In genomic region chr6:52803683-52804255, GRCh38 we compare ENCODE assay signal across 11 cellular contexts. TPM values are rescaled to one million over a fixed set of nuclear protein-coding genes. Genes with fewer than 3 reads are reported as not detected.
DNase-seq lines count a peak whose midpoint lies in the region; ATAC-seq and TF ChIP-seq lines count a peak whose summit lies in the region.
"Not testable (repeated sequence)": the region's sequence is repeated elsewhere in the genome, so short reads cannot be mapped to it uniquely, and the experiment has no call there.
"Had no signal": no experiment of that assay in that cellular context is flagged by ENCODE, and none has a peak within 500 bp of the region (broad histone marks: within the 10 kb centered on the region; RNA-seq: fewer than 3 reads in every experiment).

TSS of gene GSTA1 (minus strand) at chr6:52803816. CDS start at chr6:52799267, 4,549 bp downstream.

- not testable (repeated sequence) for H3K9ac ChIP-seq in PC-3 (ENCODE audit: low read length)

- not testable (repeated sequence) for BruUV-seq in PC-3 (replicated peaks; lab: Mats Ljungman, UMichigan)

- H3F3A ChIP-seq in PC-3 (ENCODE audit: low read length, unreplicated experiment) = not testable (repeated sequence)

- 29% methylated on average over 5 of the region's 5 CpGs for whole genome bisulfite sequencing in prostate gland

- not testable (repeated sequence) for H4K20me1 ChIP-seq in PC-3 (ENCODE audit: low read length)

- peak; percentile 21 for DNase-seq in ELF-1 (ENCODE audit: low read depth, low spot score)
- DNase-seq in PC-3 = peak; percentile 28
- not testable (repeated sequence) for DNase-seq in ascending aorta (ENCODE audit: low spot score in 2 of 2); epithelial cell of proximal tubule (ENCODE audit: low read depth); left lobe of liver (ENCODE audit: low spot score); prostate gland (ENCODE audit: low spot score)
- DNase-seq in mucosa of descending colon = peak in 1 of 3 donors; percentile 7

- not testable (repeated sequence) for H3K36me3 ChIP-seq in PC-3 (ENCODE audit: low read depth, low read length); ascending aorta; mucosa of descending colon (ENCODE audit: low read depth); prostate gland

- not testable (repeated sequence) for H3K9me3 ChIP-seq in PC-3 (ENCODE audit: low read length); ascending aorta; mucosa of descending colon; prostate gland

- peak; percentile 48 for TF ChIP-seq CTCF in PC-3 (conservative IDR thresholded peaks at IDR 0.05; ENCODE audit: low read depth, low read length)
- TF ChIP-seq CTCF in ascending aorta (IDR thresholded peaks at IDR 0.05); mucosa of descending colon (IDR thresholded peaks at IDR 0.05); prostate gland (IDR thresholded peaks at IDR 0.05): not testable (repeated sequence)
- TF ChIP-seq CTCF in epithelial cell of proximal tubule (conservative IDR thresholded peaks at IDR 0.05; ENCODE audit: low read depth, low read length) = peak; percentile 28

- POLR2A ChIA-PET in PC-3 (lab: Charles Lee; ENCODE audit: unreplicated experiment) = not testable (repeated sequence)

- H3K4me1 ChIP-seq in PC-3 (ENCODE audit: insufficient read depth, low read length); ascending aorta; mucosa of descending colon (ENCODE audit: low read depth); prostate gland (replicated peaks): not testable (repeated sequence)

- H3K27me3 ChIP-seq in PC-3 (ENCODE audit: low read length); ascending aorta; prostate gland (replicated peaks; ENCODE audit: insufficient read depth): not testable (repeated sequence)

- not testable (repeated sequence) for H3K27ac ChIP-seq in PC-3 (ENCODE audit: low read length); ascending aorta; prostate gland

- TF ChIP-seq POLR2A in prostate gland (IDR thresholded peaks at IDR 0.05) = not testable (repeated sequence)

- peak; percentile 24; the same call in 1 of the 2 replicates for ATAC-seq in PC-3
- ATAC-seq in left lobe of liver = peak; percentile 70
- ATAC-seq in mucosa of descending colon = peak; percentile 65

- H2AFZ ChIP-seq in PC-3 (ENCODE audit: low read length) = not testable (repeated sequence)

- H3K4me3 ChIP-seq in PC-3 (ENCODE audit: low read length); ascending aorta; epithelial cell of proximal tubule (ENCODE audit: low read depth, low read length); mucosa of descending colon; prostate gland: not testable (repeated sequence)

- not testable (repeated sequence) for H3K4me2 ChIP-seq in PC-3 (ENCODE audit: low read length)

- not testable (repeated sequence) for H3K9me2 ChIP-seq in PC-3 (replicated peaks; ENCODE audit: low read length)

- H3K79me2 ChIP-seq in PC-3 (ENCODE audit: low read length) = not testable (repeated sequence)

- intact Hi-C loops in PC-3 (cut with micrococcal nuclease); ascending aorta (cut with DNase I); mucosa of descending colon (cut with DNase I, micrococcal nuclease); prostate gland (cut with DNase I): not testable (repeated sequence)

- CTCF ChIA-PET in PC-3 (lab: Charles Lee) = not testable (repeated sequence)

RNA-seq across cellular contexts. Expression of gene GSTA1, which starts in this region (rescaled TPM):
- total RNA-seq in PC-3 (2014; rRNA removed) (not detected in 2 replicates), ascending aorta (26.7 TPM), epithelial cell of proximal tubule (not detected in 2 replicates), left lobe of liver (811 TPM), mucosa of descending colon (1 to 10 TPM in 2 of 3 donors, under 1 TPM in 1; 0.89 to 4.1 (median 1.1) TPM), prostate gland (100 to 1,000 TPM in 1 of 2 donors, 10 to 100 TPM in 1; 24.0 to 329 TPM)
- total RNA-seq: A172; CD8-positive, alpha-beta memory T cell; Daoy; SJCRH30 had no signal

Comparison
In these comparisons a context has a peak if more than half of its experiments do, and no peak if none do; other contexts are left out.
1. Peak in DNase-seq and ATAC-seq in PC-3; RNA of the gene not detected or under 1 TPM.